Comparison of ENCODE assay signal across 8 cellular contexts in the genomic region with DNA sequence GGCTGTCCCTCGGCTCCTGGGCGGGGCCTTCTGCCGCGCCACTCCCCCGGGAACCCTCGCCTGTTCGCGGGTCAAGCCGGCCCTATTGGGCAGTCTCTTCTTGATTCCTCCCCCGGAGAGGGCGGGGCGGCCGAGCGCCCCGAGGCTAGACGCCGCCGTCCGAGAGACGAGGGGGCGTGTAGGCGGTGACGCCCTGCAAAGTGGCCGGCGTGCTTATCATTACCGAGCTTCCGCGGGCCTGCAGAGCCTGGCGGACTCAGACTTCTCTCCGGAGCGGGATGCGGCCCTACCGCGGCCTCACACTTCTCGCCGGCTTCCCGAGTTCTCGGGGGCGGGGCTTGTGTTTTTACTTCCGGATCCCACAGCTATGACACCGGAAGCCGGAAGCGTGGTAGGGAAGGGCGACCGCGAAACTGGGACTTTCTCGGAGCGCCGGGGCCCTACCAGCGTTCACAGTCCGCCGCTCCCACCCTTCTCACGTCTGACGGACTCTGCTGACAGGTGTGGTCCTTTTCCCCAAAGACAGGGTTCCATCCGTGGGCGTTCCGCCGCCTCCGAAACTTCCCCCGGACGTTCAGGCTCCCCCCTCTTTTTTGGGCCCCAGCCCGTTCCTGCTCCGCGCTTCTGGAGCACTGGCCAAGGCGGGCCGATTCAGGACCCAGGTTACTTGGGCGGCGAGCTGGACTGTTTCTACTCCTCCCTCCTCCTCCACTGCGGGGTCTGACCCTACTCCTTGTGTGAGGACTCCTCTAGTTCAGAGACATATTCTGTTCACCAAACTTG. TPM values are rescaled to one million over a fixed set of nuclear protein-coding genes. Genes with fewer than 3 reads are reported as not detected.
DNase-seq lines count a peak whose midpoint lies in the region; ATAC-seq and TF ChIP-seq lines count a peak whose summit lies in the region.

A gene with protein sequence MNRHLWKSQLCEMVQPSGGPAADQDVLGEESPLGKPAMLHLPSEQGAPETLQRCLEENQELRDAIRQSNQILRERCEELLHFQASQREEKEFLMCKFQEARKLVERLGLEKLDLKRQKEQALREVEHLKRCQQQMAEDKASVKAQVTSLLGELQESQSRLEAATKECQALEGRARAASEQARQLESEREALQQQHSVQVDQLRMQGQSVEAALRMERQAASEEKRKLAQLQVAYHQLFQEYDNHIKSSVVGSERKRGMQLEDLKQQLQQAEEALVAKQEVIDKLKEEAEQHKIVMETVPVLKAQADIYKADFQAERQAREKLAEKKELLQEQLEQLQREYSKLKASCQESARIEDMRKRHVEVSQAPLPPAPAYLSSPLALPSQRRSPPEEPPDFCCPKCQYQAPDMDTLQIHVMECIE (plus strand): TSS at position 376 of the 783 bp plus-strand sequence. CDS start 4,383 bp downstream, outside the sequence.

- H3K4me3 ChIP-seq in DND-41 (ENCODE audit: low read depth in 1 of 2, low read length in 2 of 2) (peak within 1 kb of the TSS; percentile 94 to 100), GM23248 (peak within 1 kb of the TSS; percentile 98)

- peak within 1 kb of the TSS; percentile 96 for H3K4me3 Mint-ChIP-seq in activated T-helper 1 cell treated with anti-CD3 and anti-CD28 coated beads, Interleukin-12 subunit alpha, Interleukin-12 subunit beta, Interleukin-2, Interleukin-4 antibody, amounts not matched to agents 30 ng/mL and 10 ng/mL and 1 ng/mL, durations not matched to agents 14 hours and 24 hours and 36 hours
- H3K4me3 Mint-ChIP-seq in naive thymus-derived CD8-positive, alpha-beta T cell = peak within 1 kb of the TSS; percentile 82 to 98 (median 92)
- H3K4me3 Mint-ChIP-seq in stimulated activated naive B cell treated with anti-CD40 and anti-IgM and Interleukin-4, amounts not matched to agents 10 μg/mL and 1 μg/mL and 100 μg/mL, for 72 hours = peak within 1 kb of the TSS; percentile 87 to 88

- H3K27me3 ChIP-seq in DND-41 (ENCODE audit: insufficient read depth, low read length, poor library complexity) = no peaks in the 10 kb centered on the region
- no peaks in the 10 kb centered on the region for H3K27me3 ChIP-seq in GM23248 (replicated peaks; ENCODE audit: insufficient read depth)

- peaks cover 57% of the 10 kb centered on the region for H3K79me2 ChIP-seq in DND-41 (ENCODE audit: insufficient read depth, low read length)
- H3K79me2 ChIP-seq in GM23248 (ENCODE audit: insufficient read depth) = peaks cover 60% of the 10 kb centered on the region

- H3K9me3 Mint-ChIP-seq in activated T-helper 1 cell treated with anti-CD3 and anti-CD28 coated beads, Interleukin-12 subunit alpha, Interleukin-12 subunit beta, Interleukin-2, Interleukin-4 antibody, amounts not matched to agents 30 ng/mL and 10 ng/mL and 1 ng/mL, durations not matched to agents 14 hours and 24 hours and 36 hours = no peaks in the 10 kb centered on the region
- no peaks in the 10 kb centered on the region for H3K9me3 Mint-ChIP-seq in naive thymus-derived CD8-positive, alpha-beta T cell
- no peaks in the 10 kb centered on the region for H3K9me3 Mint-ChIP-seq in stimulated activated naive B cell treated with anti-CD40 and anti-IgM and Interleukin-4, amounts not matched to agents 10 μg/mL and 1 μg/mL and 100 μg/mL, for 72 hours

- H3K27ac ChIP-seq in DND-41 (ENCODE audit: low read length) = peak within 1 kb of the TSS; percentile 91
- H3K27ac ChIP-seq in GM23248 = peak within 1 kb of the TSS; percentile 95

- peaks cover 33% of the 10 kb centered on the region for H3K4me1 Mint-ChIP-seq in activated T-helper 1 cell treated with anti-CD3 and anti-CD28 coated beads, Interleukin-12 subunit alpha, Interleukin-12 subunit beta, Interleukin-2, Interleukin-4 antibody, amounts not matched to agents 30 ng/mL and 10 ng/mL and 1 ng/mL, durations not matched to agents 14 hours and 24 hours and 36 hours (ENCODE audit: low read depth)
- H3K4me1 Mint-ChIP-seq in naive thymus-derived CD8-positive, alpha-beta T cell = peaks cover 21 to 60% (median 51%) of the 10 kb centered on the region in 4 donors
- H3K4me1 Mint-ChIP-seq in stimulated activated naive B cell treated with anti-CD40 and anti-IgM and Interleukin-4, amounts not matched to agents 10 μg/mL and 1 μg/mL and 100 μg/mL, for 72 hours = peaks cover 32 to 59% of the 10 kb centered on the region in 2 donors

- peaks cover 11% of the 10 kb centered on the region; the same call in 1 of the 2 replicates for H3F3A ChIP-seq in GM23248 (ENCODE audit: insufficient read depth)

- intact Hi-C loops in activated T-helper 1 cell treated with anti-CD3 and anti-CD28 coated beads, Interleukin-12 subunit alpha, Interleukin-12 subunit beta, Interleukin-2, Interleukin-4 antibody, amounts not matched to agents 30 ng/mL and 10 ng/mL and 1 ng/mL, durations not matched to agents 14 hours and 24 hours and 36 hours (cut with micrococcal nuclease) = loop anchor here (1.0 to 2.0 kb wide), 4 partner anchors 31 to 823 kb away; a partner anchor contains a TSS

- 2% methylated on average over 24 of the region's 69 CpGs for WGBS in GM23248 (ENCODE audit: low coverage in 1 of 2, low lambda C conversion rate in 2 of 2, missing lambda C conversion rate in 2 of 2), 2 experiments

- H3K9ac ChIP-seq in DND-41 (ENCODE audit: low read depth, low read length) (peak within 1 kb of the TSS; percentile 93), GM23248 (peak within 1 kb of the TSS; percentile 98)

- peak within 1 kb of the TSS; percentile 98 for H3K27ac Mint-ChIP-seq in activated T-helper 1 cell treated with anti-CD3 and anti-CD28 coated beads, Interleukin-12 subunit alpha, Interleukin-12 subunit beta, Interleukin-2, Interleukin-4 antibody, amounts not matched to agents 30 ng/mL and 10 ng/mL and 1 ng/mL, durations not matched to agents 14 hours and 24 hours and 36 hours
- H3K27ac Mint-ChIP-seq in naive thymus-derived CD8-positive, alpha-beta T cell = peak within 1 kb of the TSS; percentile 85 to 98 (median 92)
- H3K27ac Mint-ChIP-seq in stimulated activated naive B cell treated with anti-CD40 and anti-IgM and Interleukin-4, amounts not matched to agents 10 μg/mL and 1 μg/mL and 100 μg/mL, for 72 hours = peak within 1 kb of the TSS; percentile 91

- peaks cover 16% of the 10 kb centered on the region for H3K36me3 ChIP-seq in DND-41 (ENCODE audit: insufficient read depth, low read length)
- no peaks in the 10 kb centered on the region for H3K36me3 ChIP-seq in GM23248 (ENCODE audit: low read depth)

- H2AFZ ChIP-seq in DND-41 (ENCODE audit: low read depth, low read length) (peak within 1 kb of the TSS; percentile 80), GM23248 (peak within 1 kb of the TSS; percentile 74)

- H4K20me1 ChIP-seq in DND-41 (ENCODE audit: insufficient read depth, low read length) (peaks cover 21% of the 10 kb centered on the region; the same call in 1 of the 2 replicates), GM23248 (ENCODE audit: insufficient read depth) (no peaks in the 10 kb centered on the region)

- H3K36me3 Mint-ChIP-seq in activated T-helper 1 cell treated with anti-CD3 and anti-CD28 coated beads, Interleukin-12 subunit alpha, Interleukin-12 subunit beta, Interleukin-2, Interleukin-4 antibody, amounts not matched to agents 30 ng/mL and 10 ng/mL and 1 ng/mL, durations not matched to agents 14 hours and 24 hours and 36 hours (ENCODE audit: low read depth) = peaks cover 27% of the 10 kb centered on the region
- H3K36me3 Mint-ChIP-seq in naive thymus-derived CD8-positive, alpha-beta T cell = peaks cover 0 to 22% (median 0%) of the 10 kb centered on the region in 3 donors
- peaks cover 26 to 36% of the 10 kb centered on the region in 2 donors for H3K36me3 Mint-ChIP-seq in stimulated activated naive B cell treated with anti-CD40 and anti-IgM and Interleukin-4, amounts not matched to agents 10 μg/mL and 1 μg/mL and 100 μg/mL, for 72 hours

- H3K27me3 Mint-ChIP-seq in activated T-helper 1 cell treated with anti-CD3 and anti-CD28 coated beads, Interleukin-12 subunit alpha, Interleukin-12 subunit beta, Interleukin-2, Interleukin-4 antibody, amounts not matched to agents 30 ng/mL and 10 ng/mL and 1 ng/mL, durations not matched to agents 14 hours and 24 hours and 36 hours (ENCODE audit: insufficient read depth) = no peaks in the 10 kb centered on the region
- H3K27me3 Mint-ChIP-seq in naive thymus-derived CD8-positive, alpha-beta T cell = no peaks in the 10 kb centered on the region
- no peaks in the 10 kb centered on the region for H3K27me3 Mint-ChIP-seq in stimulated activated naive B cell treated with anti-CD40 and anti-IgM and Interleukin-4, amounts not matched to agents 10 μg/mL and 1 μg/mL and 100 μg/mL, for 72 hours

- peak; percentile 83 for ATAC-seq in DND-41 (ENCODE audit: insufficient read depth, low read depth)
- peak; percentile 77 to 80 for ATAC-seq in naive thymus-derived CD8-positive, alpha-beta T cell
- peak; percentile 74 to 79 for ATAC-seq in stimulated activated naive B cell treated with anti-CD40 and anti-IgM and Interleukin-4, amounts not matched to agents 10 μg/mL and 1 μg/mL and 100 μg/mL, for 72 hours (replicated peaks)

- POLR2A ChIA-PET in naive thymus-derived CD8-positive, alpha-beta T cell (lab: Charles Lee) = interaction anchor here (0.8 to 1.5 kb wide), 12 partner anchors 11 to 753 kb away, joined by 3 to 6 read pairs (median 3); a partner anchor contains a TSS

- no peak for TF ChIP-seq CTCF in DND-41 (IDR thresholded peaks at IDR 0.05; ENCODE audit: borderline replicate concordance, extremely low read depth, low read length, poor library complexity, severe bottlenecking)

- in situ Hi-C loops in GM23248 (cut with MboI) = no loop called here

- peak within 1 kb of the TSS; percentile 99 for H3K4me2 ChIP-seq in DND-41 (ENCODE audit: insufficient read depth, low read length)
- H3K4me2 ChIP-seq in GM23248 (ENCODE audit: unreplicated experiment) = peak within 1 kb of the TSS; percentile 90

- DNase-seq in DND-41 (peak; percentile 90), GM23248 (peak; percentile 92), Kasumi-1 (lab: John Stamatoyannopoulos, UW) (peak; percentile 72 to 77), RPMI7951 (ENCODE audit: low read depth) (peak; percentile 79), fibroblast of gingiva (ENCODE audit: low read depth) (peak; percentile 90)
- DNase-seq in activated T-helper 1 cell treated with anti-CD3 and anti-CD28 coated beads, Interleukin-12 subunit alpha, Interleukin-12 subunit beta, Interleukin-2, Interleukin-4 antibody, amounts not matched to agents 30 ng/mL and 10 ng/mL and 1 ng/mL, durations not matched to agents 14 hours and 24 hours and 36 hours (ENCODE audit: low spot score) = peak; percentile 86
- peak; percentile 80 to 93 (median 86) for DNase-seq in naive thymus-derived CD8-positive, alpha-beta T cell
- DNase-seq in stimulated activated naive B cell treated with anti-CD40 and anti-IgM and Interleukin-4, amounts not matched to agents 10 μg/mL and 1 μg/mL and 100 μg/mL, for 72 hours = peak; percentile 88

- H3K4me1 ChIP-seq in DND-41 (ENCODE audit: insufficient read depth, low read length) = peaks cover 49% of the 10 kb centered on the region
- H3K4me1 ChIP-seq in GM23248 (ENCODE audit: insufficient read depth) = peaks cover 9% of the 10 kb centered on the region

- H3K9me3 ChIP-seq in DND-41 (ENCODE audit: insufficient read depth, low read length, severe bottlenecking) = no peaks in the 10 kb centered on the region
- no peaks in the 10 kb centered on the region for H3K9me3 ChIP-seq in GM23248 (ENCODE audit: low read depth)

- H3K9me2 ChIP-seq in GM23248 (ENCODE audit: insufficient read depth) = no peaks in the 10 kb centered on the region

RNA-seq across cellular contexts. Expression of the gene that starts here (rescaled TPM):
- 18.0 and 25.9 TPM in 2 replicates for total RNA-seq in GM23248 (2014; rRNA removed; shearing (Covaris generic))
- 26.2 and 29.5 TPM in 2 replicates for polyA plus RNA-seq in GM23248 (2016; fragmentation: Nextera tagmentation; extraction: Ambion mirVana)
- total RNA-seq in RPMI7951 (2014; rRNA removed; shearing (Covaris generic)) = 11.2 and 16.5 TPM in 2 replicates
- 40.7 and 41.2 TPM in 2 replicates for total RNA-seq in activated T-helper 1 cell treated with anti-CD3 and anti-CD28 coated beads, Interleukin-12 subunit alpha, Interleukin-12 subunit beta, Interleukin-2, Interleukin-4 antibody, amounts not matched to agents 30 ng/mL and 10 ng/mL and 1 ng/mL, durations not matched to agents 14 hours and 24 hours and 36 hours
- total RNA-seq in naive thymus-derived CD8-positive, alpha-beta T cell = 10 to 100 TPM; 45.0 to 48.2 TPM
- polyA plus RNA-seq in naive thymus-derived CD8-positive, alpha-beta T cell = 10 to 100 TPM; 18.4 to 24.2 (median 19.4) TPM

Comparison
In these comparisons a context has a peak if more than half of its experiments do, and no peak if none do; other contexts are left out.
1. Peak in every context shown above with its lines: DNase-seq, ATAC-seq, H3K4me3 ChIP-seq and H3K27ac ChIP-seq.